In genomic region chr14:80927385-80927989, GRCh38 we compare ENCODE assay signal across 1 cellular context.
TF ChIP-seq lines count a peak whose summit lies in the region.

No MANE protein-coding gene starts in this region.

TF ChIP-seq in GM12878, 131 proteins besides CTCF, POLR2A, EP300 and RAD21:
- TF ChIP-seq ZNF274 (IDR thresholded peaks at IDR 0.05; ENCODE audit: insufficient read depth, insufficient read length) (no peak), IKZF1 (conservative IDR thresholded peaks at IDR 0.05) (no peak), ZNF622 (IDR thresholded peaks at IDR 0.05) (no peak), ZNF384 (IDR thresholded peaks at IDR 0.05; ENCODE audit: borderline replicate concordance, low read depth, low read length) (no peak), CHD2 (IDR thresholded peaks at IDR 0.05; ENCODE audit: borderline replicate concordance, low read depth, low read length) (no peak), ZNF217 (IDR thresholded peaks at IDR 0.05) (no peak), ZBTB4 (CRISPR knock-in tag; IDR thresholded peaks at IDR 0.05) (no peak), SRF (IDR thresholded peaks at IDR 0.05; ENCODE audit: low read depth in 2 of 2, low read length in 2 of 2) (no peak), ESRRA (IDR thresholded peaks at IDR 0.05; ENCODE audit: low read length) (no peak), ATF2 (IDR thresholded peaks at IDR 0.05; ENCODE audit: low read length) (no peak), LARP7 (IDR thresholded peaks at IDR 0.05) (no peak), POU2F2 (IDR thresholded peaks at IDR 0.05; ENCODE audit: borderline replicate concordance, low read depth, low read length) (no peak), FOS (IDR thresholded peaks at IDR 0.05; ENCODE audit: borderline replicate concordance, extremely low read depth, insufficient read length) (no peak), HSF1 (IDR thresholded peaks at IDR 0.05; ENCODE audit: low read depth, low read length) (no peak), YBX1 (IDR thresholded peaks at IDR 0.05) (no peak), ZZZ3 (IDR thresholded peaks at IDR 0.05; ENCODE audit: control insufficient read depth, insufficient read length, low read depth) (no peak)
TF ChIP-seq in GM12878: peak in this region for 0.
